In genomic region chr6:22848121-22848520, GRCh38 we compare ENCODE assay signal across 16 cellular contexts.
DNase-seq lines count a peak whose midpoint lies in the region; ATAC-seq and TF ChIP-seq lines count a peak whose summit lies in the region.
"Had no signal": no experiment of that assay in that cellular context is flagged by ENCODE, and none has a peak within 500 bp of the region (broad histone marks: within the 10 kb centered on the region; RNA-seq: fewer than 3 reads in every experiment).

No MANE protein-coding gene starts in this region.

- no peak overlapping the region for H3K27ac ChIP-seq in DND-41 (ENCODE audit: low read length)
- no peak overlapping the region for H3K27ac ChIP-seq in SK-N-MC
- no peak overlapping the region for H3K27ac ChIP-seq in brain microvascular endothelial cell
- H3K27ac ChIP-seq: GM23248 had no signal

- DNase-seq in DND-41 (no peak), SK-N-MC (ENCODE audit: low read depth, low spot score) (peak; percentile 59), brain microvascular endothelial cell (peak; percentile 11), osteocyte (ENCODE audit: extremely low spot score, unreplicated experiment) (peak; percentile 83), hepatic stellate cell (ENCODE audit: low spot score) (no peak)
- no peak for DNase-seq in stimulated activated CD4-positive, alpha-beta T cell treated with anti-CD3 and anti-CD28 coated beads, Interleukin-4, amount 100 ng/mL, for 24 hours
- DNase-seq: C1 segment of cervical spinal cord; Calu3; CD4-positive, alpha-beta T cell; GM23248; IMR-90 had no signal

- H3K9ac ChIP-seq in DND-41 (ENCODE audit: low read depth, low read length): no peak overlapping the region
- H3K9ac ChIP-seq in SK-N-MC (ENCODE audit: insufficient read length): no peak overlapping the region
- H3K9ac ChIP-seq: GM23248 had no signal

- TF ChIP-seq CTCF in DND-41 (IDR thresholded peaks at IDR 0.05; ENCODE audit: borderline replicate concordance, extremely low read depth, low read length, poor library complexity, severe bottlenecking) (no peak), brain microvascular endothelial cell (IDR thresholded peaks at IDR 0.05; ENCODE audit: low read depth, low read length, missing control alignments) (no peak), osteocyte (IDR thresholded peaks at IDR 0.05) (no peak)

- H3K4me3 ChIP-seq in DND-41 (ENCODE audit: low read depth in 1 of 2, low read length in 2 of 2): no peak overlapping the region
- H3K4me3 ChIP-seq in SK-N-MC: no peak overlapping the region
- H3K4me3 ChIP-seq in brain microvascular endothelial cell (ENCODE audit: low read depth, low read length): no peak overlapping the region
- H3K4me3 ChIP-seq: GM12878, GM23248 had no signal

- in situ Hi-C loops in brain microvascular endothelial cell (cut with HindIII; ENCODE audit: low pct_ligation_motif_present, low sequenced_read_pairs): no loop called here

- 0 out of 3 replicates have a peak, but pooled peaks have one; percentile 17 for ATAC-seq in DND-41 (ENCODE audit: insufficient read depth, low read depth)
- no peak for ATAC-seq in GM21423 (IDR thresholded peaks at IDR 0.05; ENCODE audit: unreplicated experiment)
- no peak for ATAC-seq in HG03469 (IDR thresholded peaks at IDR 0.05; ENCODE audit: unreplicated experiment)
- ATAC-seq: GM12878, HCT116 had no signal

- peaks cover 9% of the 10 kb centered on the region for H3K36me3 Mint-ChIP-seq in osteocyte (ENCODE audit: unreplicated experiment)

- peaks cover 8% of the 10 kb centered on the region for H3K9me3 Mint-ChIP-seq in osteocyte (ENCODE audit: unreplicated experiment)
- H3K9me3 Mint-ChIP-seq: CD4-positive, alpha-beta T cell had no signal

- H3K9me3 ChIP-seq in DND-41 (ENCODE audit: insufficient read depth, low read length, severe bottlenecking) (no peaks in the 10 kb centered on the region), SK-N-MC (ENCODE audit: low read depth, low read length) (no peaks in the 10 kb centered on the region)

- H3K27me3 ChIP-seq in DND-41 (ENCODE audit: insufficient read depth, low read length, poor library complexity) (no peaks in the 10 kb centered on the region), brain microvascular endothelial cell (replicated peaks) (no peaks in the 10 kb centered on the region)

- H3K4me1 ChIP-seq in DND-41 (ENCODE audit: insufficient read depth, low read length): no peaks in the 10 kb centered on the region

- no peak overlapping the region for H3K4me2 ChIP-seq in DND-41 (ENCODE audit: insufficient read depth, low read length)

- H2AFZ ChIP-seq in DND-41 (ENCODE audit: low read depth, low read length): peak overlapping the region; percentile 13; the same call in 1 of the 2 replicates
- H2AFZ ChIP-seq: GM23248 had no signal

- H3K4me1 Mint-ChIP-seq in osteocyte (ENCODE audit: unreplicated experiment): peaks cover 44% of the 10 kb centered on the region
- H3K4me1 Mint-ChIP-seq: B cell had no signal

- H3K27ac Mint-ChIP-seq in osteocyte (ENCODE audit: unreplicated experiment): peak overlapping the region; percentile 83
- H3K27ac Mint-ChIP-seq: B cell; CD4-positive, alpha-beta T cell had no signal

- no peaks in the 10 kb centered on the region for H3K27me3 Mint-ChIP-seq in osteocyte (ENCODE audit: unreplicated experiment)
- H3K27me3 Mint-ChIP-seq: B cell; CD4-positive, alpha-beta T cell had no signal

- no peaks in the 10 kb centered on the region for H3K36me3 ChIP-seq in DND-41 (ENCODE audit: insufficient read depth, low read length)
- H3K36me3 ChIP-seq in SK-N-MC (ENCODE audit: insufficient read depth, low read length): no peaks in the 10 kb centered on the region
- no peaks in the 10 kb centered on the region for H3K36me3 ChIP-seq in brain microvascular endothelial cell (replicated peaks)

- no peak overlapping the region for H3K4me3 Mint-ChIP-seq in osteocyte (ENCODE audit: unreplicated experiment)
- H3K4me3 Mint-ChIP-seq: B cell; CD4-positive, alpha-beta T cell had no signal

- no peaks in the 10 kb centered on the region for H3K79me2 ChIP-seq in DND-41 (ENCODE audit: insufficient read depth, low read length)

- H4K20me1 ChIP-seq in DND-41 (ENCODE audit: insufficient read depth, low read length): no peaks in the 10 kb centered on the region

Comparison
In these comparisons a context has a peak if more than half of its experiments do, and no peak if none do; other contexts are left out.
1. DNase-seq: peak in SK-N-MC (single experiment), brain microvascular endothelial cell (single experiment) and osteocyte (single experiment); none in DND-41 (single experiment), hepatic stellate cell (single experiment) and stimulated activated CD4-positive, alpha-beta T cell treated with anti-CD3 and anti-CD28 coated beads, Interleukin-4, amount 100 ng/mL, for 24 hours (single experiment).